Comparison of ENCODE assay signal across 8 cellular contexts in genomic region chr19:58399903-58400637, GRCh38. TPM values are rescaled to one million over a fixed set of nuclear protein-coding genes. Genes with fewer than 3 reads are reported as not detected.
DNase-seq lines count a peak whose midpoint lies in the region; ATAC-seq and TF ChIP-seq lines count a peak whose summit lies in the region.

No MANE protein-coding gene starts in this region.

- TF ChIP-seq CTCF in progenitor cell of endocrine pancreas (IDR thresholded peaks at IDR 0.05; ENCODE audit: unreplicated experiment) = no peak

- H3K27me3 Mint-ChIP-seq in progenitor cell of endocrine pancreas = peaks cover 18% of the 10 kb centered on the region

- H3K9me3 ChIP-seq in endocrine pancreas (ENCODE audit: control insufficient read depth, low read length) = no peaks in the 10 kb centered on the region

- H3K36me3 ChIP-seq in endocrine pancreas (ENCODE audit: control insufficient read depth, insufficient read depth, low read length) = no peaks in the 10 kb centered on the region
- H3K36me3 ChIP-seq in H7 (replicated peaks; ENCODE audit: control insufficient read depth, insufficient read depth, low read length) = no peaks in the 10 kb centered on the region; the same call in 1 of the 2 replicates

- H3K9me3 Mint-ChIP-seq in progenitor cell of endocrine pancreas (ENCODE audit: low read depth) = no peaks in the 10 kb centered on the region

- H3K4me3 ChIP-seq in endocrine pancreas (ENCODE audit: control insufficient read depth, insufficient read depth, low read length) = no peak overlapping the region
- no peak overlapping the region for H3K4me3 ChIP-seq in H7 (ENCODE audit: insufficient read depth, low read depth, low read length)

- peaks cover 2% of the 10 kb centered on the region for H3K36me3 Mint-ChIP-seq in progenitor cell of endocrine pancreas (ENCODE audit: insufficient read depth)

- H3K4me3 Mint-ChIP-seq in progenitor cell of endocrine pancreas (ENCODE audit: low read depth) = peak overlapping the region; percentile 87

- no peaks in the 10 kb centered on the region for H3K4me1 ChIP-seq in endocrine pancreas (ENCODE audit: control insufficient read depth, insufficient read depth, low read length)

- H3K9ac ChIP-seq in endocrine pancreas (ENCODE audit: control insufficient read depth, insufficient read depth, low read length) = peak overlapping the region; percentile 73

- H3K27me3 ChIP-seq in endocrine pancreas (ENCODE audit: control insufficient read depth, insufficient read depth, low read length) (no peaks in the 10 kb centered on the region), H7 (ENCODE audit: control insufficient read depth, insufficient read depth, low read length) (peaks cover 23% of the 10 kb centered on the region)

- peaks cover 18% of the 10 kb centered on the region for H3K4me1 Mint-ChIP-seq in progenitor cell of endocrine pancreas (ENCODE audit: low read depth)

- DNase-seq in G401 (ENCODE audit: low spot score) = peak; percentile 94
- peak; percentile 83 for DNase-seq in NCI-H69 (lab: John Stamatoyannopoulos, UW)
- DNase-seq in progenitor cell of endocrine pancreas (ENCODE audit: low spot score, unreplicated experiment) = no peak
- no peak for DNase-seq in mucosa of gallbladder (ENCODE audit: low spot score)
- DNase-seq in H7 = no peak

- no peak for ATAC-seq in HG03159 (IDR thresholded peaks at IDR 0.05; ENCODE audit: unreplicated experiment)
- ATAC-seq in GM21515 (IDR thresholded peaks at IDR 0.05; ENCODE audit: unreplicated experiment) = no peak

- in situ Hi-C loops in G401 (cut with HindIII; ENCODE audit: low sequenced_read_pairs) = no loop called here

- peak overlapping the region; percentile 10 for H3K27ac Mint-ChIP-seq in progenitor cell of endocrine pancreas

RNA-seq across cellular contexts. Expression of gene RNF225, which starts 4.6 kb away (rescaled TPM):
- not detected in 2 replicates for total RNA-seq in G401 (2014; rRNA removed; shearing (Covaris generic))
- 0.42 TPM in 1 of 2 replicates, not detected in the other for total RNA-seq in progenitor cell of endocrine pancreas
- not detected for total RNA-seq in mucosa of gallbladder
- total RNA-seq in H7 (2014; rRNA removed; shearing (Covaris generic)) = 0.70 TPM in 1 of 2 replicates, not detected in the other

RNA-seq across cellular contexts. Expression of gene ZNF584, which starts 8.4 kb away (rescaled TPM):
- 25.8 and 60.2 TPM in 2 replicates for total RNA-seq in G401 (2014; rRNA removed; shearing (Covaris generic))
- total RNA-seq in progenitor cell of endocrine pancreas = 16.7 and 18.2 TPM in 2 replicates
- 13.9 TPM for total RNA-seq in mucosa of gallbladder
- 3.7 and 10.2 TPM in 2 replicates for total RNA-seq in H7 (2014; rRNA removed; shearing (Covaris generic))

RNA-seq across cellular contexts. Expression of gene RPS5, which starts 13.0 kb away (rescaled TPM):
- total RNA-seq in G401 (2014; rRNA removed; shearing (Covaris generic)) = 2,081 and 2,975 TPM in 2 replicates
- total RNA-seq in progenitor cell of endocrine pancreas (1,006 and 1,040 TPM in 2 replicates), mucosa of gallbladder (614 TPM)
- 2,794 and 2,937 TPM in 2 replicates for total RNA-seq in H7 (2014; rRNA removed; shearing (Covaris generic))

RNA-seq across cellular contexts. Expression of gene ZNF837, which starts 19.2 kb away (rescaled TPM):
- 9.2 and 9.6 TPM in 2 replicates for total RNA-seq in G401 (2014; rRNA removed; shearing (Covaris generic))
- total RNA-seq in progenitor cell of endocrine pancreas = 5.4 and 6.1 TPM in 2 replicates
- 2.9 TPM for total RNA-seq in mucosa of gallbladder
- total RNA-seq in H7 (2014; rRNA removed; shearing (Covaris generic)) = 4.4 and 7.7 TPM in 2 replicates

RNA-seq across cellular contexts. Expression of gene ZNF497, which starts 37.5 kb away (rescaled TPM):
- total RNA-seq in G401 (2014; rRNA removed; shearing (Covaris generic)) = 1.2 and 4.7 TPM in 2 replicates
- total RNA-seq in progenitor cell of endocrine pancreas (11.7 and 13.4 TPM in 2 replicates), mucosa of gallbladder (3.5 TPM)
- total RNA-seq in H7 (2014; rRNA removed; shearing (Covaris generic)) = 3.0 and 3.2 TPM in 2 replicates

Comparison
In these comparisons a context has a peak if more than half of its experiments do, and no peak if none do; other contexts are left out.
1. DNase-seq: peak in G401 (single experiment) and NCI-H69 (single experiment); none in progenitor cell of endocrine pancreas (single experiment), mucosa of gallbladder (single experiment) and H7 (single experiment).